11 cellular contexts compared by ENCODE assay signal in genomic region chr1:6002714-6003501, GRCh38. TPM values are rescaled to one million over a fixed set of nuclear protein-coding genes. Genes with fewer than 3 reads are reported as not detected.
DNase-seq lines count a peak whose midpoint lies in the region; ATAC-seq, FAIRE-seq and TF ChIP-seq lines count a peak whose summit lies in the region.
"Had no signal": no experiment of that assay in that cellular context is flagged by ENCODE, and none has a peak within 500 bp of the region (broad histone marks: within the 10 kb centered on the region; RNA-seq: fewer than 3 reads in every experiment).

No MANE protein-coding gene starts in this region.

- TF ChIP-seq CTCF in A549 (IDR thresholded peaks at IDR 0.05) (no peak), HFFc6 (IDR thresholded peaks at IDR 0.05) (peak; percentile 9; the same call in 1 of the 2 replicates), natural killer cell (IDR thresholded peaks at IDR 0.05) (no peak), GM10266 (IDR thresholded peaks at IDR 0.05; ENCODE audit: control insufficient read depth, insufficient read depth, low read depth, missing control alignments) (no peak)

- no peak overlapping the region for H3K27ac ChIP-seq in A549
- H3K27ac ChIP-seq: body of pancreas had no signal

- H3K9me3 Mint-ChIP-seq in HFFc6 (no peaks in the 10 kb centered on the region), natural killer cell (no peaks in the 10 kb centered on the region)
- no peaks in the 10 kb centered on the region for H3K9me3 Mint-ChIP-seq in effector memory CD8-positive, alpha-beta T cell

- ATAC-seq in A549 (peak; percentile 40 to 48; a peak in 3 of 6 replicates), natural killer cell (peak; percentile 27 to 57 (median 38)), GM18870 (IDR thresholded peaks at IDR 0.05; ENCODE audit: unreplicated experiment) (no peak), GM21528 (IDR thresholded peaks at IDR 0.05; ENCODE audit: low FRiP score, unreplicated experiment) (no peak)
- no peak for ATAC-seq in effector memory CD8-positive, alpha-beta T cell (replicated peaks)
- ATAC-seq: activated CD8-positive, alpha-beta memory T cell treated with anti-CD3 and anti-CD28 coated beads, Interleukin-2, amount 10 ng/mL, durations not matched to agents 7 days and 5 days had no signal

- no peaks in the 10 kb centered on the region for H3K9me3 ChIP-seq in A549
- H3K9me3 ChIP-seq: body of pancreas had no signal

- CTCF ChIA-PET in A549 (lab: Yijun Ruan, JAX): interaction anchor here (0.8 to 1.7 kb wide), 2 partner anchors 10 to 20 kb away, joined by 3 to 5 read pairs; no protein-coding TSS in a partner anchor

- H3K27me3 Mint-ChIP-seq in HFFc6 (ENCODE audit: insufficient read depth) (peaks cover 2% of the 10 kb centered on the region), natural killer cell (ENCODE audit: low read depth in 2 of 2) (no peaks in the 10 kb centered on the region)
- H3K27me3 Mint-ChIP-seq in effector memory CD8-positive, alpha-beta T cell: no peaks in the 10 kb centered on the region
- H3K27me3 Mint-ChIP-seq: activated CD8-positive, alpha-beta memory T cell treated with anti-CD3 and anti-CD28 coated beads, Interleukin-2, amount 10 ng/mL, durations not matched to agents 7 days and 5 days; B cell had no signal

- no peaks in the 10 kb centered on the region for H3K4me1 ChIP-seq in A549
- H3K4me1 ChIP-seq: body of pancreas had no signal

- H3K4me1 Mint-ChIP-seq in HFFc6 (ENCODE audit: low read depth): peaks cover 12% of the 10 kb centered on the region
- peaks cover 25 to 49% of the 10 kb centered on the region in 2 donors for H3K4me1 Mint-ChIP-seq in effector memory CD8-positive, alpha-beta T cell (ENCODE audit: low read depth in 2 of 2)
- H3K4me1 Mint-ChIP-seq in natural killer cell: peaks cover 11 to 42% of the 10 kb centered on the region in 2 donors

- intact Hi-C loops in natural killer cell (cut with micrococcal nuclease): no loop called here

- H3K36me3 Mint-ChIP-seq in HFFc6 (ENCODE audit: low read depth) (0 out of 2 replicates have a peak, but pooled peaks cover 3% of the 10 kb centered on the region), natural killer cell (no peaks in the 10 kb centered on the region)
- peaks cover 21% of the 10 kb centered on the region for H3K36me3 Mint-ChIP-seq in effector memory CD8-positive, alpha-beta T cell (ENCODE audit: insufficient read depth)

- H3K27ac Mint-ChIP-seq in HFFc6 (no peak overlapping the region), natural killer cell (peak overlapping the region; percentile 26 to 86)
- peak overlapping the region; percentile 32 to 46 for H3K27ac Mint-ChIP-seq in effector memory CD8-positive, alpha-beta T cell
- H3K27ac Mint-ChIP-seq: activated CD8-positive, alpha-beta memory T cell treated with anti-CD3 and anti-CD28 coated beads, Interleukin-2, amount 10 ng/mL, durations not matched to agents 7 days and 5 days; B cell had no signal

- DNase-seq in A549 (ENCODE audit: low read depth in 1 of 2, low spot score in 1 of 2) (no peak), HFFc6 (no peak), natural killer cell (no peak), NAMALWA (ENCODE audit: low spot score) (no peak), GM10266 (ENCODE audit: extremely low spot score) (no peak)
- DNase-seq in effector memory CD8-positive, alpha-beta T cell: no peak
- DNase-seq: activated CD8-positive, alpha-beta memory T cell treated with anti-CD3 and anti-CD28 coated beads, Interleukin-2, amount 10 ng/mL, durations not matched to agents 7 days and 5 days had no signal

- no peak for TF ChIP-seq RAD21 in A549 (conservative IDR thresholded peaks at IDR 0.05 in 1 of 2, IDR thresholded peaks at IDR 0.05 in 1 of 2)

- no peak for FAIRE-seq in A549 (lab: Jason Lieb, UNC)

- 89% methylated on average over 13 of the region's 33 CpGs for WGBS in A549 (ENCODE audit: missing lambda C conversion rate)

- no peak overlapping the region for H3K4me3 ChIP-seq in A549
- H3K4me3 ChIP-seq: body of pancreas had no signal

- POLR2A ChIA-PET in A549 (lab: Yijun Ruan, JAX): no interaction called here

- no peak overlapping the region for H3K4me2 ChIP-seq in A549

- H3K4me3 Mint-ChIP-seq in HFFc6 (no peak overlapping the region), natural killer cell (peak overlapping the region; percentile 4)
- H3K4me3 Mint-ChIP-seq in effector memory CD8-positive, alpha-beta T cell: no peak overlapping the region
- H3K4me3 Mint-ChIP-seq: activated CD8-positive, alpha-beta memory T cell treated with anti-CD3 and anti-CD28 coated beads, Interleukin-2, amount 10 ng/mL, durations not matched to agents 7 days and 5 days; B cell had no signal

- no peak for TF ChIP-seq EP300 in A549 (IDR thresholded peaks at IDR 0.05)

- TF ChIP-seq POLR2A in A549 (IDR thresholded peaks at IDR 0.05; ENCODE audit: low read length): no peak

TF ChIP-seq in A549, 52 proteins besides CTCF, POLR2A, EP300 and RAD21:
- TF ChIP-seq HOXB5 (CRISPR knock-in tag; IDR thresholded peaks at IDR 0.05) (no peak), ZNF302 (CRISPR knock-in tag; IDR thresholded peaks at IDR 0.05) (no peak), NPAS2 (CRISPR knock-in tag; IDR thresholded peaks at IDR 0.05; ENCODE audit: borderline replicate concordance) (no peak), ESRRA (IDR thresholded peaks at IDR 0.05; ENCODE audit: borderline replicate concordance, low read length) (no peak), USF2 (IDR thresholded peaks at IDR 0.05) (no peak), CEBPB (IDR thresholded peaks at IDR 0.05) (no peak), KDM1A (IDR thresholded peaks at IDR 0.05; ENCODE audit: low read depth) (no peak)
- TF ChIP-seq, protein P1, sequence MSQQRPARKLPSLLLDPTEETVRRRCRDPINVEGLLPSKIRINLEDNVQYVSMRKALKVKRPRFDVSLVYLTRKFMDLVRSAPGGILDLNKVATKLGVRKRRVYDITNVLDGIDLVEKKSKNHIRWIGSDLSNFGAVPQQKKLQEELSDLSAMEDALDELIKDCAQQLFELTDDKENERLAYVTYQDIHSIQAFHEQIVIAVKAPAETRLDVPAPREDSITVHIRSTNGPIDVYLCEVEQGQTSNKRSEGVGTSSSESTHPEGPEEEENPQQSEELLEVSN (IDR thresholded peaks at IDR 0.05; ENCODE audit: borderline replicate concordance, low read depth): no peak

RNA-seq across cellular contexts. Expression of gene NPHP4, which starts 10.7 kb away (rescaled TPM):
- polyA plus RNA-seq in A549 (2011; rRNA removed): 2.9 and 3.7 TPM in 2 replicates
- 6.1 and 7.6 TPM in 2 replicates for polyA plus RNA-seq in A549 (2012; cell fraction: cytosol; rRNA removed)
- polyA plus RNA-seq in A549 (2012; cell fraction: nucleus; rRNA removed): 31.0 and 35.1 TPM in 2 replicates
- polyA plus RNA-seq in A549 (2017; fragmentation: RNase III; extraction: RNeasy Plus Mini Kit Qiagen cat#74134 plus additional on column Dnase treatment): 4.8 to 5.5 TPM (median 5.1 TPM) in 3 replicates
- polyA minus RNA-seq in A549 (2011; rRNA and poly(A)+ RNA removed): 8.3 and 9.1 TPM in 2 replicates
- total RNA-seq in HFFc6 (2021; fragmentation: NEBNext Ultra II Directional; extraction: Animal tissue kit (Norgen Biotek cat#: 25700)): 1 to 10 TPM; 5.0 to 6.8 (median 6.0) TPM
- total RNA-seq in natural killer cell: 10 to 100 TPM in 2 of 3 donors, 1 to 10 TPM in 1; 6.3 to 14.7 (median 10.1) TPM

RNA-seq across cellular contexts. Expression of gene KCNAB2, which starts 42.8 kb away (rescaled TPM):
- polyA plus RNA-seq in A549 (2011; rRNA removed) (6.4 and 7.3 TPM in 2 replicates), A549 (2017; fragmentation: RNase III; extraction: RNeasy Plus Mini Kit Qiagen cat#74134 plus additional on column Dnase treatment) (9.9 to 11.1 TPM (median 9.9 TPM) in 3 replicates)
- 6.7 and 7.7 TPM in 2 replicates for polyA plus RNA-seq in A549 (2012; cell fraction: cytosol; rRNA removed)
- polyA plus RNA-seq in A549 (2012; cell fraction: nucleus; rRNA removed): 13.2 and 15.0 TPM in 2 replicates
- polyA minus RNA-seq in A549 (2011; rRNA and poly(A)+ RNA removed): 6.0 and 6.1 TPM in 2 replicates
- 10 to 100 TPM in 4 of 6 experiments, 1 to 10 TPM in 2; 8.0 to 12.6 (median 10.7) TPM for total RNA-seq in HFFc6 (2021; fragmentation: NEBNext Ultra II Directional; extraction: Animal tissue kit (Norgen Biotek cat#: 25700))
- total RNA-seq in natural killer cell: 100 to 1,000 TPM; 387 to 749 (median 430) TPM

Comparison
In these comparisons a context has a peak if more than half of its experiments do, and no peak if none do; other contexts are left out.
1. ATAC-seq: peak in A549 (2 of 2) and natural killer cell (3 of 3); none in effector memory CD8-positive, alpha-beta T cell (single experiment), GM18870 (single experiment) and GM21528 (single experiment).
2. RNA of gene KCNAB2, which starts 42.8 kb away (total RNA-seq): 387 to 749 TPM in natural killer cell; 8.0 to 12.6 TPM in HFFc6; every median in the first group is over 10 times any median in the second.